Comparison of ENCODE assay signal across 8 cellular contexts in the genomic region with DNA sequence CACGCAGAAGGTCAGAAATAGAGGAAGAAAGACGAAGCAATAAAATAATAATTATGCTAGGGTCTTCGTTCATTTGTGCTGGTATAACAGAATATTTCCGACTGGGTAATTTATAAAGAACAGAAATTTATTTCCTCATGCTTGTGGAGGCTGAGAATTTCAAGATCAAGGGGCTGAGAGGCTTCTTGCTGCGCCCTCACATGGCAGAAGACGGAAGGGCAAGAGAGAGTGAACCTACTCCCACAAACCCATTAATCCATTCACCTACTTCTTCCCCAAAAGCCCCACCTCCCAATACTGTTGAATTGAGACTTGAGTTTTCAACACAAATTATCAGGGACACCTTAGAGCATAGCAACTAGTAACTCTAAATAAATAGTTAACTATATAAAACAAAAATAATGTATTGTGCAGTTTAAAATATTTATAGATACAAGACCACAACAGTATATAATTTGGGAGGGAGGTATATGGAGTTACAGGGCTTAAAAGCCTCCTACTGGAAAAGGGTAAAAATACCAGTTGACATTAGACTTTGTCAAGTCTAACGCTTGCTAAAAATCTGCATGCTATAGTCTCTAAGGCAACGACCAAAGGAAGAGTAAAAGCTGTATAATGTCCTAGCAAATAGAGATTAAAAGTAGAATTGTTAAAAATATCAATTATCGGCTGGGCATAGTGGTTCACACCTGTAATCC. TPM values are rescaled to one million over a fixed set of nuclear protein-coding genes. Genes with fewer than 3 reads are reported as not detected.
DNase-seq lines count a peak whose midpoint lies in the region; ATAC-seq and TF ChIP-seq lines count a peak whose summit lies in the region.

No MANE protein-coding gene starts in this region.

- no peak for TF ChIP-seq EP300 in Ishikawa (IDR thresholded peaks at IDR 0.05; ENCODE audit: borderline replicate concordance)

- WGBS in esophagus squamous epithelium, 2 donors: 53 to 55% methylated on average over 9 of the region's 9 CpGs

- TF ChIP-seq CTCF in WERI-Rb-1 (IDR thresholded peaks at IDR 0.05; ENCODE audit: low read depth, low read length): peak; percentile 80
- peak in 4 of 6 experiments; percentile 18 to 52 (median 26) for TF ChIP-seq CTCF in esophagus squamous epithelium (IDR thresholded peaks at IDR 0.05)

- no peak for TF ChIP-seq POLR2A in esophagus squamous epithelium (IDR thresholded peaks at IDR 0.05)

- ATAC-seq in GM21515 (IDR thresholded peaks at IDR 0.05; ENCODE audit: unreplicated experiment): no peak
- ATAC-seq in Right ventricle myocardium superior (ENCODE audit: poor library complexity): no peak

- H3K27me3 ChIP-seq in WERI-Rb-1 (ENCODE audit: insufficient read depth, low read depth, severe bottlenecking) (no peaks in the 10 kb centered on the region), esophagus squamous epithelium (no peaks in the 10 kb centered on the region)

- H3K27ac ChIP-seq in WERI-Rb-1: no peak overlapping the region
- no peak overlapping the region for H3K27ac ChIP-seq in esophagus squamous epithelium

- H3K4me3 ChIP-seq in WERI-Rb-1 (ENCODE audit: low read depth, low read length) (no peak overlapping the region), esophagus squamous epithelium (no peak overlapping the region)

- H3K36me3 ChIP-seq in WERI-Rb-1 (no peaks in the 10 kb centered on the region), esophagus squamous epithelium (no peaks in the 10 kb centered on the region)

- TF ChIP-seq RAD21 in Ishikawa (IDR thresholded peaks at IDR 0.05; ENCODE audit: low read depth): peak; percentile 74

- intact Hi-C loops in esophagus squamous epithelium (cut with DNase I) (no loop called here), Right ventricle myocardium superior (cut with DNase I) (no loop called here)

- no peaks in the 10 kb centered on the region for H3K9me3 ChIP-seq in WERI-Rb-1 (ENCODE audit: severe bottlenecking)
- H3K9me3 ChIP-seq in esophagus squamous epithelium: no peaks in the 10 kb centered on the region

- H3K4me1 ChIP-seq in esophagus squamous epithelium: no peaks in the 10 kb centered on the region

- DNase-seq in DMS 273 (lab: John Stamatoyannopoulos, UW; ENCODE audit: unreplicated experiment): peak; percentile 51
- no peak for DNase-seq in DMS 273 treated with DMSO at 0.1 percent for 48 hours (lab: John Stamatoyannopoulos, UW)
- DNase-seq in WERI-Rb-1: peak; percentile 51
- no peak for DNase-seq in esophagus squamous epithelium (lab: John Stamatoyannopoulos, UW)
- DNase-seq in pulmonary artery endothelial cell (ENCODE audit: low read depth, low spot score): peak; percentile 3
- DNase-seq in Right ventricle myocardium superior: no peak

TF ChIP-seq in Ishikawa, 13 proteins besides CTCF, POLR2A, EP300 and RAD21:
- no peak for TF ChIP-seq TCF12 (IDR thresholded peaks at IDR 0.05; ENCODE audit: low read depth)
- no peak for TF ChIP-seq TEAD4 (IDR thresholded peaks at IDR 0.05)
- TF ChIP-seq, protein P1, sequence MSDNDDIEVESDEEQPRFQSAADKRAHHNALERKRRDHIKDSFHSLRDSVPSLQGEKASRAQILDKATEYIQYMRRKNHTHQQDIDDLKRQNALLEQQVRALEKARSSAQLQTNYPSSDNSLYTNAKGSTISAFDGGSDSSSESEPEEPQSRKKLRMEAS (IDR thresholded peaks at IDR 0.05): no peak
- TF ChIP-seq TAF1 (IDR thresholded peaks at IDR 0.05; ENCODE audit: low read depth): no peak
- no peak for TF ChIP-seq ZBTB7A (IDR thresholded peaks at IDR 0.05; ENCODE audit: low read depth)
- TF ChIP-seq FOXM1 (IDR thresholded peaks at IDR 0.05; ENCODE audit: borderline replicate concordance, low read depth): no peak
- TF ChIP-seq YY1 (IDR thresholded peaks at IDR 0.05; ENCODE audit: low read depth): no peak
- TF ChIP-seq NFIC (IDR thresholded peaks at IDR 0.05): no peak
- TF ChIP-seq, protein P2, sequence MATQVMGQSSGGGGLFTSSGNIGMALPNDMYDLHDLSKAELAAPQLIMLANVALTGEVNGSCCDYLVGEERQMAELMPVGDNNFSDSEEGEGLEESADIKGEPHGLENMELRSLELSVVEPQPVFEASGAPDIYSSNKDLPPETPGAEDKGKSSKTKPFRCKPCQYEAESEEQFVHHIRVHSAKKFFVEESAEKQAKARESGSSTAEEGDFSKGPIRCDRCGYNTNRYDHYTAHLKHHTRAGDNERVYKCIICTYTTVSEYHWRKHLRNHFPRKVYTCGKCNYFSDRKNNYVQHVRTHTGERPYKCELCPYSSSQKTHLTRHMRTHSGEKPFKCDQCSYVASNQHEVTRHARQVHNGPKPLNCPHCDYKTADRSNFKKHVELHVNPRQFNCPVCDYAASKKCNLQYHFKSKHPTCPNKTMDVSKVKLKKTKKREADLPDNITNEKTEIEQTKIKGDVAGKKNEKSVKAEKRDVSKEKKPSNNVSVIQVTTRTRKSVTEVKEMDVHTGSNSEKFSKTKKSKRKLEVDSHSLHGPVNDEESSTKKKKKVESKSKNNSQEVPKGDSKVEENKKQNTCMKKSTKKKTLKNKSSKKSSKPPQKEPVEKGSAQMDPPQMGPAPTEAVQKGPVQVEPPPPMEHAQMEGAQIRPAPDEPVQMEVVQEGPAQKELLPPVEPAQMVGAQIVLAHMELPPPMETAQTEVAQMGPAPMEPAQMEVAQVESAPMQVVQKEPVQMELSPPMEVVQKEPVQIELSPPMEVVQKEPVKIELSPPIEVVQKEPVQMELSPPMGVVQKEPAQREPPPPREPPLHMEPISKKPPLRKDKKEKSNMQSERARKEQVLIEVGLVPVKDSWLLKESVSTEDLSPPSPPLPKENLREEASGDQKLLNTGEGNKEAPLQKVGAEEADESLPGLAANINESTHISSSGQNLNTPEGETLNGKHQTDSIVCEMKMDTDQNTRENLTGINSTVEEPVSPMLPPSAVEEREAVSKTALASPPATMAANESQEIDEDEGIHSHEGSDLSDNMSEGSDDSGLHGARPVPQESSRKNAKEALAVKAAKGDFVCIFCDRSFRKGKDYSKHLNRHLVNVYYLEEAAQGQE (IDR thresholded peaks at IDR 0.05; ENCODE audit: low read depth): no peak
- TF ChIP-seq CREB1 (IDR thresholded peaks at IDR 0.05; ENCODE audit: low read depth): no peak
- TF ChIP-seq EGR1 (IDR thresholded peaks at IDR 0.05): no peak
- TF ChIP-seq, protein P3, sequence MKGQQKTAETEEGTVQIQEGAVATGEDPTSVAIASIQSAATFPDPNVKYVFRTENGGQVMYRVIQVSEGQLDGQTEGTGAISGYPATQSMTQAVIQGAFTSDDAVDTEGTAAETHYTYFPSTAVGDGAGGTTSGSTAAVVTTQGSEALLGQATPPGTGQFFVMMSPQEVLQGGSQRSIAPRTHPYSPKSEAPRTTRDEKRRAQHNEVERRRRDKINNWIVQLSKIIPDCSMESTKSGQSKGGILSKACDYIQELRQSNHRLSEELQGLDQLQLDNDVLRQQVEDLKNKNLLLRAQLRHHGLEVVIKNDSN (IDR thresholded peaks at IDR 0.05): no peak
- TF ChIP-seq CEBPB (IDR thresholded peaks at IDR 0.05): no peak
TF ChIP-seq in Ishikawa: peak in this region for 0.

RNA-seq across cellular contexts. Expression of a gene that starts 40.3 kb away (rescaled TPM):
- total RNA-seq in esophagus squamous epithelium (10 to 100 TPM; 12.1 to 20.8 (median 19.9) TPM), pulmonary artery endothelial cell (17.6 and 22.2 TPM in 2 replicates), Right ventricle myocardium superior (15.5 TPM)

Comparison
In these comparisons a context has a peak if more than half of its experiments do, and no peak if none do; other contexts are left out.
1. DNase-seq: peak in DMS 273 (single experiment), WERI-Rb-1 (single experiment) and pulmonary artery endothelial cell (single experiment); none in DMS 273 treated with DMSO at 0.1 percent for 48 hours (single experiment), esophagus squamous epithelium (single experiment) and Right ventricle myocardium superior (single experiment).